16 cellular contexts compared by ENCODE assay signal in the genomic region with DNA sequence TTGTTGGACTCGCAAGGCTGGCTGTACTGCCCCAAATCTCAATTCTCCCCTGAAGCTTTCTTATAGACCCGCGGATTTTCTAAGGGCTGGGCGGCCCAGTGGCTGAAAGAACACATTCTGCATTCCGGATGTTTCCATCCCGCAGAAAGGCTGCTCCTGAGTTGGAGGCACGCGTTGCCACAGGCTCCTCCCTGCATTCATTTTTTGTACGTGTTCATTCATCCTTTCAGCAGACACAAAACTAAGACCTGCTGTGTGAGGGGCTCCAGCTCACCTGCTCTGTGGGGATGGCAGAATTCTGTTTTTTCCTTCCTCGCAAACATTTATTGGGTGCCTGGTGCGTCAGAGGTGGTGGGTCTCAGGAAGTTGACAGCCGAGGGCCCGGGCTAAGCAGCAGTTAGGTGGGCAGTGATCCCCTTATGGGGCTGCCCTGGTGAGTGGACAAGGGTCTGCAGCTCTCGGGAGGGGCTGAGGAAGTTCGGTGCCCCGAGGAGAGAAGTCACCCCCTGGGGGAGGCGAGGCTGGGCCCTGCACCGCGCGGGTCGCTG. TPM values are rescaled to one million over a fixed set of nuclear protein-coding genes. Genes with fewer than 3 reads are reported as not detected.
DNase-seq lines count a peak whose midpoint lies in the region; ATAC-seq and TF ChIP-seq lines count a peak whose summit lies in the region.
"Had no signal": no experiment of that assay in that cellular context is flagged by ENCODE, and none has a peak within 500 bp of the region (broad histone marks: within the 10 kb centered on the region; RNA-seq: fewer than 3 reads in every experiment).

No MANE protein-coding gene starts in this region.

- no peak overlapping the region for H3K27ac ChIP-seq in H9 (ENCODE audit: insufficient read length, low read depth, low read length)
- no peak overlapping the region for H3K27ac ChIP-seq in left lung
- no peak overlapping the region for H3K27ac ChIP-seq in sigmoid colon
- H3K27ac ChIP-seq in naive thymus-derived CD4-positive, alpha-beta T cell (ENCODE audit: low read depth, low read length): no peak overlapping the region
- H3K27ac ChIP-seq: BLaER1 had no signal

- TF ChIP-seq EP300 in sigmoid colon (IDR thresholded peaks at IDR 0.05): no peak

- H3K27me3 ChIP-seq in H9 (ENCODE audit: insufficient read depth, low read length) (peaks cover 5% of the 10 kb centered on the region; the same call in 1 of the 2 replicates), left lung (no peaks in the 10 kb centered on the region), sigmoid colon (peaks cover 0 to 7% (median 0%) of the 10 kb centered on the region in 3 donors)
- no peaks in the 10 kb centered on the region for H3K27me3 ChIP-seq in naive thymus-derived CD4-positive, alpha-beta T cell (ENCODE audit: control insufficient read depth in 2 of 2, insufficient read depth in 2 of 2, low read length in 2 of 2)
- H3K27me3 ChIP-seq: BLaER1 had no signal

- no peak overlapping the region for H2AK5ac ChIP-seq in H9 (ENCODE audit: insufficient read length, low read length)

- no peak overlapping the region for H3K14ac ChIP-seq in H9 (ENCODE audit: insufficient read depth, low read length)

- peak overlapping the region in 1 of 2 experiments; percentile 85; a peak in 2 of 5 replicates for H3K4me3 Mint-ChIP-seq in H9
- H3K4me3 Mint-ChIP-seq in activated CD4-positive, alpha-beta T cell treated with anti-CD3 and anti-CD28 coated beads, Interleukin-2, amount 10 ng/mL, durations not matched to agents 24 days and 14 days: no peak overlapping the region
- H3K4me3 Mint-ChIP-seq in naive thymus-derived CD4-positive, alpha-beta T cell: no peak overlapping the region
- H3K4me3 Mint-ChIP-seq: stimulated activated naive CD8-positive, alpha-beta T cell treated with anti-CD3 and anti-CD28 coated beads, Interleukin-15, amount 100 ng/mL, for 72 hours had no signal

- H2BK20ac ChIP-seq in H9 (ENCODE audit: low read depth, low read length, poor library complexity, severe bottlenecking): no peak overlapping the region

- H3T11ph ChIP-seq in H9 (ENCODE audit: low read length): no peak overlapping the region

- H2AFZ ChIP-seq in H9 (ENCODE audit: low read length): no peak overlapping the region

- H3K4me1 Mint-ChIP-seq in H9: peaks cover 4 to 18% of the 10 kb centered on the region in 2 experiments
- peaks cover 8% of the 10 kb centered on the region for H3K4me1 Mint-ChIP-seq in activated CD4-positive, alpha-beta T cell treated with anti-CD3 and anti-CD28 coated beads, Interleukin-2, amount 10 ng/mL, durations not matched to agents 24 days and 14 days
- H3K4me1 Mint-ChIP-seq in naive thymus-derived CD4-positive, alpha-beta T cell: peaks cover 0 to 9% (median under 1%) of the 10 kb centered on the region in 7 donors

- no peak overlapping the region for H4K5ac ChIP-seq in H9 (ENCODE audit: insufficient read length, low read depth, low read length)

- no peak overlapping the region for H4K8ac ChIP-seq in H9 (replicated peaks; ENCODE audit: insufficient read length, low read depth, low read length)

- H3K56ac ChIP-seq in H9 (ENCODE audit: insufficient read length, low read depth, low read length): no peak overlapping the region

- H3K4me3 ChIP-seq in choroid plexus epithelial cell (ENCODE audit: low read depth, low read length) (peak overlapping the region; percentile 49), left lung (no peak overlapping the region), sigmoid colon (peak overlapping the region in 2 of 4 donors; percentile 53 to 63)
- H3K4me3 ChIP-seq in naive thymus-derived CD4-positive, alpha-beta T cell (ENCODE audit: low read length): no peak overlapping the region
- H3K4me3 ChIP-seq: BLaER1, HAP-1, lung had no signal

- TF ChIP-seq CTCF in H9 (conservative IDR thresholded peaks at IDR 0.05): no peak
- no peak for TF ChIP-seq CTCF in choroid plexus epithelial cell (conservative IDR thresholded peaks at IDR 0.05; ENCODE audit: low read depth, low read length)
- TF ChIP-seq CTCF in left lung (IDR thresholded peaks at IDR 0.05): no peak
- no peak for TF ChIP-seq CTCF in sigmoid colon (IDR thresholded peaks at IDR 0.05)

- H3K4me1 ChIP-seq in H9 (ENCODE audit: insufficient read depth, low read length) (no peaks in the 10 kb centered on the region), left lung (peaks cover 5 to 28% of the 10 kb centered on the region in 2 donors), sigmoid colon (peaks cover 0 to 17% (median 14%) of the 10 kb centered on the region in 4 donors)
- H3K4me1 ChIP-seq in naive thymus-derived CD4-positive, alpha-beta T cell (ENCODE audit: control insufficient read depth in 2 of 2, insufficient read depth in 2 of 2, low read length in 2 of 2): no peaks in the 10 kb centered on the region
- H3K4me1 ChIP-seq: BLaER1, HAP-1 had no signal

- CTCF ChIA-PET in naive thymus-derived CD4-positive, alpha-beta T cell (lab: Charles Lee): no interaction called here

- peaks cover 0 to 9% (median 4%) of the 10 kb centered on the region in 3 experiments; a peak in 4 of 7 replicates for H3K36me3 Mint-ChIP-seq in H9 (ENCODE audit: insufficient read depth in 1 of 3, low read depth in 3 of 3)
- H3K36me3 Mint-ChIP-seq in activated CD4-positive, alpha-beta T cell treated with anti-CD3 and anti-CD28 coated beads, Interleukin-2, amount 10 ng/mL, durations not matched to agents 24 days and 14 days (ENCODE audit: low read depth): no peaks in the 10 kb centered on the region
- peaks cover 0 to 5% (median 0%) of the 10 kb centered on the region in 5 donors for H3K36me3 Mint-ChIP-seq in naive thymus-derived CD4-positive, alpha-beta T cell

- TF ChIP-seq POLR2A in sigmoid colon (IDR thresholded peaks at IDR 0.05): no peak

- intact Hi-C loops in left lung (cut with DNase I) (no loop called here), sigmoid colon (cut with DNase I) (loop anchor here (5.0 kb wide), 1 partner anchor 69 kb away; the partner anchor contains the start of gene ARSA)
- intact Hi-C loops in activated CD4-positive, alpha-beta T cell treated with anti-CD3 and anti-CD28 coated beads, Interleukin-2, amount 10 ng/mL, durations not matched to agents 24 days and 14 days (cut with micrococcal nuclease): no loop called here
- intact Hi-C loops in naive thymus-derived CD4-positive, alpha-beta T cell (cut with micrococcal nuclease): no loop called here

- no peak overlapping the region for H2BK15ac ChIP-seq in H9 (ENCODE audit: low read depth, low read length)

- H3K27ac Mint-ChIP-seq in H9: no peak overlapping the region
- no peak overlapping the region for H3K27ac Mint-ChIP-seq in activated CD4-positive, alpha-beta T cell treated with anti-CD3 and anti-CD28 coated beads, Interleukin-2, amount 10 ng/mL, durations not matched to agents 24 days and 14 days
- no peak overlapping the region for H3K27ac Mint-ChIP-seq in naive thymus-derived CD4-positive, alpha-beta T cell
- H3K27ac Mint-ChIP-seq: stimulated activated naive CD8-positive, alpha-beta T cell treated with anti-CD3 and anti-CD28 coated beads, Interleukin-15, amount 100 ng/mL, for 72 hours had no signal

- H3K27me3 Mint-ChIP-seq in H9 (ENCODE audit: low read depth): peaks cover 57% of the 10 kb centered on the region
- peaks cover 10% of the 10 kb centered on the region for H3K27me3 Mint-ChIP-seq in activated CD4-positive, alpha-beta T cell treated with anti-CD3 and anti-CD28 coated beads, Interleukin-2, amount 10 ng/mL, durations not matched to agents 24 days and 14 days
- peaks cover 0 to 14% (median 3%) of the 10 kb centered on the region in 5 donors for H3K27me3 Mint-ChIP-seq in naive thymus-derived CD4-positive, alpha-beta T cell
- H3K27me3 Mint-ChIP-seq: stimulated activated naive CD8-positive, alpha-beta T cell treated with anti-CD3 and anti-CD28 coated beads, Interleukin-15, amount 100 ng/mL, for 72 hours had no signal

- H3K79me2 ChIP-seq in H9 (ENCODE audit: insufficient read depth, low read length): no peaks in the 10 kb centered on the region

- DNase-seq in H9 (no peak), choroid plexus epithelial cell (ENCODE audit: low read depth) (no peak), left lung (peak; percentile 14 to 29), sigmoid colon (peak; percentile 40), HuH-7 (ENCODE audit: low spot score) (no peak), NCI-H2171 treated with DMSO at 0.1 percent for 48 hours (lab: John Stamatoyannopoulos, UW) (no peak)
- DNase-seq in activated CD4-positive, alpha-beta T cell treated with anti-CD3 and anti-CD28 coated beads, Interleukin-2, amount 10 ng/mL, durations not matched to agents 24 days and 14 days: no peak
- no peak for DNase-seq in naive thymus-derived CD4-positive, alpha-beta T cell
- DNase-seq: amniotic stem cell; GDM1; NCI-H2171; stimulated activated naive CD8-positive, alpha-beta T cell treated with anti-CD3 and anti-CD28 coated beads, Interleukin-15, amount 100 ng/mL, for 72 hours had no signal

- no peak overlapping the region for H2BK12ac ChIP-seq in H9 (ENCODE audit: insufficient read length, low read depth, low read length)

- no peaks in the 10 kb centered on the region for H3K9me3 Mint-ChIP-seq in H9
- H3K9me3 Mint-ChIP-seq in activated CD4-positive, alpha-beta T cell treated with anti-CD3 and anti-CD28 coated beads, Interleukin-2, amount 10 ng/mL, durations not matched to agents 24 days and 14 days: no peaks in the 10 kb centered on the region
- H3K9me3 Mint-ChIP-seq in naive thymus-derived CD4-positive, alpha-beta T cell: peaks cover 0 to 8% (median 4%) of the 10 kb centered on the region in 11 donors
- H3K9me3 Mint-ChIP-seq: stimulated activated naive CD8-positive, alpha-beta T cell treated with anti-CD3 and anti-CD28 coated beads, Interleukin-15, amount 100 ng/mL, for 72 hours had no signal

- no peaks in the 10 kb centered on the region for H4K20me1 ChIP-seq in H9 (ENCODE audit: control insufficient read depth, insufficient read depth, insufficient read length)

- POLR2A ChIA-PET in naive thymus-derived CD4-positive, alpha-beta T cell (lab: Charles Lee): no interaction called here

- H3K9me3 ChIP-seq in H9 (ENCODE audit: control insufficient read depth, low read depth, low read length) (no peaks in the 10 kb centered on the region), left lung (no peaks in the 10 kb centered on the region), sigmoid colon (no peaks in the 10 kb centered on the region)
- no peaks in the 10 kb centered on the region for H3K9me3 ChIP-seq in naive thymus-derived CD4-positive, alpha-beta T cell (ENCODE audit: control insufficient read depth in 2 of 3, low read length in 3 of 3)
- H3K9me3 ChIP-seq: BLaER1, HAP-1 had no signal

- peak overlapping the region; percentile 20 for H3K4me2 ChIP-seq in H9 (ENCODE audit: insufficient read depth, insufficient read length, low read length)
- H3K4me2 ChIP-seq: BLaER1 had no signal

- peak; percentile 56 for ATAC-seq in left lung
- no peak for ATAC-seq in naive thymus-derived CD4-positive, alpha-beta T cell

- no peak overlapping the region for H2BK120ac ChIP-seq in H9 (ENCODE audit: low read depth, low read length, poor library complexity, severe bottlenecking)

- no peak overlapping the region for H2BK5ac ChIP-seq in H9 (ENCODE audit: insufficient read length, low read length)

- peaks cover 8% of the 10 kb centered on the region for H3K23me2 ChIP-seq in H9 (ENCODE audit: insufficient read length, low read depth, low read length, poor library complexity, severe bottlenecking)

- no CpG with 5 or more reads among the region's 21 CpGs for WGBS in H9 (ENCODE audit: extremely low coverage, insufficient read length, low lambda C conversion rate)
- 62 to 74% methylated on average over 21 of the region's 21 CpGs for WGBS in sigmoid colon, 2 donors

- H3K4ac ChIP-seq in H9 (ENCODE audit: low read depth, low read length): no peak overlapping the region

- H3K79me1 ChIP-seq in H9 (ENCODE audit: insufficient read depth, low read depth, low read length, poor library complexity, severe bottlenecking): no peaks in the 10 kb centered on the region

- no peak overlapping the region for H3K23ac ChIP-seq in H9 (ENCODE audit: insufficient read length, low read depth, low read length)

- no peak overlapping the region for H3K9ac ChIP-seq in H9 (ENCODE audit: extremely low read depth, insufficient read length, low read length)
- H3K9ac ChIP-seq: BLaER1, SK-N-SH had no signal

- H3K36me3 ChIP-seq in left lung: peaks cover 0 to 12% of the 10 kb centered on the region in 2 donors
- no peaks in the 10 kb centered on the region for H3K36me3 ChIP-seq in sigmoid colon
- no peaks in the 10 kb centered on the region for H3K36me3 ChIP-seq in naive thymus-derived CD4-positive, alpha-beta T cell (ENCODE audit: control insufficient read depth in 2 of 3, insufficient read depth in 3 of 3, low read length in 3 of 3)
- H3K36me3 ChIP-seq: HAP-1 had no signal

- H4K91ac ChIP-seq in H9 (ENCODE audit: insufficient read length, low read depth, low read length): no peak overlapping the region

- H3K18ac ChIP-seq in H9 (ENCODE audit: insufficient read length, low read depth, low read length): no peak overlapping the region

RNA-seq across cellular contexts. Expression of gene SHANK3, which starts 23.7 kb away (rescaled TPM):
- total RNA-seq in H9 (2021): 8.4 and 8.7 TPM in 2 replicates
- 10 to 100 TPM; 25.1 to 42.9 TPM for total RNA-seq in left lung
- total RNA-seq in sigmoid colon: 10 to 100 TPM in 1 of 4 donors, 1 to 10 TPM in 3; 2.5 to 14.4 (median 3.7) TPM
- polyA plus RNA-seq in sigmoid colon: 1 to 10 TPM in 1 of 3 donors, under 1 TPM in 2; 0.23 to 6.6 (median 0.60) TPM
- total RNA-seq in activated CD4-positive, alpha-beta T cell treated with anti-CD3 and anti-CD28 coated beads, Interleukin-2, amount 10 ng/mL, durations not matched to agents 24 days and 14 days: 0.17 and 0.21 TPM in 2 replicates
- total RNA-seq in naive thymus-derived CD4-positive, alpha-beta T cell: under 1 TPM in 3 of 5 experiments, not detected in 2; 0.07 to 0.73 (median 0.16) TPM
- not detected for polyA plus RNA-seq in naive thymus-derived CD4-positive, alpha-beta T cell

RNA-seq across cellular contexts. Expression of gene ACR, which starts 41.7 kb away (rescaled TPM):
- total RNA-seq in H9 (2021) (0.35 TPM in 1 of 2 replicates, not detected in the other), left lung (1 to 10 TPM in 1 of 2 donors, not detected in 1; 1.4 TPM), sigmoid colon (under 1 TPM in 1 of 4 donors, not detected in 3; 0.68 TPM)
- under 1 TPM in 1 of 3 donors, not detected in 2; 0.06 TPM for polyA plus RNA-seq in sigmoid colon
- total RNA-seq in activated CD4-positive, alpha-beta T cell treated with anti-CD3 and anti-CD28 coated beads, Interleukin-2, amount 10 ng/mL, durations not matched to agents 24 days and 14 days: not detected in 2 replicates
- total RNA-seq in naive thymus-derived CD4-positive, alpha-beta T cell: not detected
- polyA plus RNA-seq in naive thymus-derived CD4-positive, alpha-beta T cell: not detected

Comparison
In these comparisons a context has a peak if more than half of its experiments do, and no peak if none do; other contexts are left out.
1. DNase-seq: peak in left lung (2 of 2) and sigmoid colon (single experiment); none in H9 (single experiment), choroid plexus epithelial cell (single experiment), activated CD4-positive, alpha-beta T cell treated with anti-CD3 and anti-CD28 coated beads, Interleukin-2, amount 10 ng/mL, durations not matched to agents 24 days and 14 days (single experiment), naive thymus-derived CD4-positive, alpha-beta T cell (0 of 9), HuH-7 (single experiment) and NCI-H2171 treated with DMSO at 0.1 percent for 48 hours (single experiment).